ENCODE assay signal across 10 cellular contexts in genomic region chr9:112176410-112177010, GRCh38. TPM values are rescaled to one million over a fixed set of nuclear protein-coding genes. Genes with fewer than 3 reads are reported as not detected.
DNase-seq lines count a peak whose midpoint lies in the region; ATAC-seq, FAIRE-seq and TF ChIP-seq lines count a peak whose summit lies in the region.
"Had no signal": no experiment of that assay in that cellular context is flagged by ENCODE, and none has a peak within 500 bp of the region (broad histone marks: within the 10 kb centered on the region; RNA-seq: fewer than 3 reads in every experiment).

No MANE protein-coding gene starts in this region.

- no peak overlapping the region for H3K4me3 ChIP-seq in small intestine (ENCODE audit: low read depth in 1 of 2, low read length in 2 of 2)
- H3K4me3 ChIP-seq: body of pancreas had no signal

- WGBS in small intestine, 3 donors: 48 to 61% (median 53%) methylated on average over 10 of the region's 10 CpGs

- no peaks in the 10 kb centered on the region for H3K27me3 ChIP-seq in small intestine (ENCODE audit: control insufficient read depth in 2 of 2, insufficient read depth in 2 of 2, low read length in 2 of 2)
- H3K27me3 ChIP-seq: body of pancreas had no signal

- intact Hi-C loops in activated CD4-positive, alpha-beta memory T cell treated with anti-CD3 and anti-CD28 coated beads for 36 hours (cut with micrococcal nuclease): no loop called here

- no peaks in the 10 kb centered on the region for H3K9me3 Mint-ChIP-seq in activated naive CD4-positive, alpha-beta T cell treated with anti-CD3 and anti-CD28 coated beads, Interleukin-2, amount 50 U/mL, for 24 hours
- H3K9me3 Mint-ChIP-seq in activated CD4-positive, alpha-beta memory T cell treated with anti-CD3 and anti-CD28 coated beads for 36 hours: no peaks in the 10 kb centered on the region
- H3K9me3 Mint-ChIP-seq in glutamatergic neuron (ENCODE audit: unreplicated experiment): peaks cover 6% of the 10 kb centered on the region

- no peak overlapping the region for H3K27ac ChIP-seq in small intestine (ENCODE audit: low read depth in 1 of 2, low read length in 1 of 2)
- H3K27ac ChIP-seq: body of pancreas had no signal

- FAIRE-seq in small intestine (lab: Jason Lieb, UNC): no peak

- peaks cover 74% of the 10 kb centered on the region for H3K4me1 Mint-ChIP-seq in activated naive CD4-positive, alpha-beta T cell treated with anti-CD3 and anti-CD28 coated beads, Interleukin-2, amount 50 U/mL, for 24 hours
- peaks cover 53% of the 10 kb centered on the region for H3K4me1 Mint-ChIP-seq in activated CD4-positive, alpha-beta memory T cell treated with anti-CD3 and anti-CD28 coated beads for 36 hours (ENCODE audit: low read depth)
- H3K4me1 Mint-ChIP-seq in glutamatergic neuron (ENCODE audit: low read depth, unreplicated experiment): peaks cover 14% of the 10 kb centered on the region

- no peaks in the 10 kb centered on the region for H3K9me3 ChIP-seq in small intestine (ENCODE audit: control insufficient read depth, low read depth)
- H3K9me3 ChIP-seq: body of pancreas had no signal

- POLR2A ChIA-PET in activated CD4-positive, alpha-beta memory T cell treated with anti-CD3 and anti-CD28 coated beads for 36 hours (lab: Charles Lee): interaction anchor here (1.2 kb wide), 2 partner anchors 11 to 203 kb away, joined by 3 read pairs; no protein-coding TSS in a partner anchor

- H3K4me1 ChIP-seq in small intestine (ENCODE audit: control insufficient read depth in 2 of 2, insufficient read depth in 1 of 2, low read depth in 1 of 2, low read length in 1 of 2): peaks cover 2 to 11% of the 10 kb centered on the region in 2 donors

- H3K4me3 Mint-ChIP-seq in activated naive CD4-positive, alpha-beta T cell treated with anti-CD3 and anti-CD28 coated beads, Interleukin-2, amount 50 U/mL, for 24 hours: peak overlapping the region; percentile 0
- no peak overlapping the region for H3K4me3 Mint-ChIP-seq in activated CD4-positive, alpha-beta memory T cell treated with anti-CD3 and anti-CD28 coated beads for 36 hours
- H3K4me3 Mint-ChIP-seq in glutamatergic neuron (ENCODE audit: unreplicated experiment): peak overlapping the region; percentile 86

- ATAC-seq in HG03025 (IDR thresholded peaks at IDR 0.05; ENCODE audit: low FRiP score, unreplicated experiment): no peak
- no peak for ATAC-seq in HG03039 (IDR thresholded peaks at IDR 0.05; ENCODE audit: unreplicated experiment)
- ATAC-seq: body of pancreas had no signal

- peaks cover 4% of the 10 kb centered on the region for H3K36me3 Mint-ChIP-seq in activated naive CD4-positive, alpha-beta T cell treated with anti-CD3 and anti-CD28 coated beads, Interleukin-2, amount 50 U/mL, for 24 hours
- H3K36me3 Mint-ChIP-seq in activated CD4-positive, alpha-beta memory T cell treated with anti-CD3 and anti-CD28 coated beads for 36 hours: peaks cover 3% of the 10 kb centered on the region
- peaks cover 5% of the 10 kb centered on the region for H3K36me3 Mint-ChIP-seq in glutamatergic neuron (ENCODE audit: unreplicated experiment)

- no peak for DNase-seq in activated naive CD4-positive, alpha-beta T cell treated with anti-CD3 and anti-CD28 coated beads, Interleukin-2, amount 50 U/mL, for 16 hours
- peak; percentile 22 for DNase-seq in activated CD4-positive, alpha-beta memory T cell treated with anti-CD3 and anti-CD28 coated beads for 36 hours
- DNase-seq in glutamatergic neuron (no peak), small intestine (peak; percentile 58), EL (no peak)
- DNase-seq: AML-193, body of pancreas had no signal

- no peaks in the 10 kb centered on the region for H3K27me3 Mint-ChIP-seq in activated naive CD4-positive, alpha-beta T cell treated with anti-CD3 and anti-CD28 coated beads, Interleukin-2, amount 50 U/mL, for 24 hours
- H3K27me3 Mint-ChIP-seq in activated CD4-positive, alpha-beta memory T cell treated with anti-CD3 and anti-CD28 coated beads for 36 hours: peaks cover 8% of the 10 kb centered on the region
- peaks cover 5% of the 10 kb centered on the region for H3K27me3 Mint-ChIP-seq in glutamatergic neuron (ENCODE audit: unreplicated experiment)

- CTCF ChIA-PET in activated CD4-positive, alpha-beta memory T cell treated with anti-CD3 and anti-CD28 coated beads for 36 hours (lab: Charles Lee): interaction anchor here (0.9 to 1.6 kb wide), 2 partner anchors 19 to 157 kb away, joined by 5 to 7 read pairs; partner anchors contain the start of gene PTBP3

- H3K36me3 ChIP-seq in small intestine (ENCODE audit: control insufficient read depth in 2 of 2, insufficient read depth in 2 of 2, low read length in 2 of 2): no peaks in the 10 kb centered on the region

- TF ChIP-seq CTCF in glutamatergic neuron (IDR thresholded peaks at IDR 0.05; ENCODE audit: partially characterized antibody, unreplicated experiment): no peak

- peak overlapping the region; percentile 0 for H3K27ac Mint-ChIP-seq in activated naive CD4-positive, alpha-beta T cell treated with anti-CD3 and anti-CD28 coated beads, Interleukin-2, amount 50 U/mL, for 24 hours
- H3K27ac Mint-ChIP-seq in activated CD4-positive, alpha-beta memory T cell treated with anti-CD3 and anti-CD28 coated beads for 36 hours: peak overlapping the region; percentile 0
- no peak overlapping the region for H3K27ac Mint-ChIP-seq in glutamatergic neuron (ENCODE audit: unreplicated experiment)

RNA-seq across cellular contexts. Expression of gene SUSD1, which starts 1.4 kb away (rescaled TPM):
- total RNA-seq in activated CD4-positive, alpha-beta memory T cell treated with anti-CD3 and anti-CD28 coated beads for 36 hours: 1 to 10 TPM; 3.2 to 3.6 TPM
- total RNA-seq in glutamatergic neuron (ENCODE audit: unreplicated experiment): 19.9 TPM
- 1 to 10 TPM; 3.8 to 9.8 (median 4.2) TPM for polyA plus RNA-seq in small intestine

Comparison
In these comparisons a context has a peak if more than half of its experiments do, and no peak if none do; other contexts are left out.
1. DNase-seq: peak in activated CD4-positive, alpha-beta memory T cell treated with anti-CD3 and anti-CD28 coated beads for 36 hours (single experiment) and small intestine (single experiment); none in activated naive CD4-positive, alpha-beta T cell treated with anti-CD3 and anti-CD28 coated beads, Interleukin-2, amount 50 U/mL, for 16 hours (single experiment), glutamatergic neuron (single experiment) and EL (single experiment).